Comparison of ENCODE assay signal across 9 cellular contexts in genomic region chr6:135221505-135221904, GRCh38. TPM values are rescaled to one million over a fixed set of nuclear protein-coding genes. Genes with fewer than 3 reads are reported as not detected.
"Had no signal": no experiment of that assay in that cellular context is flagged by ENCODE, and none has a peak within 500 bp of the region (broad histone marks: within the 10 kb centered on the region; RNA-seq: fewer than 3 reads in every experiment).

No MANE protein-coding gene starts in this region.

- ATAC-seq: GM12878 had no signal

- FAIRE-seq: G401.6, GM12878, GM12891, GM12892, GM18507, GM19239 had no signal

- H3K4me3 ChIP-seq: GM12878 had no signal

- DNase-seq: GDM1, GF-D8 had no signal

RNA-seq across cellular contexts. Expression of gene MYB, which starts 40.4 kb away (rescaled TPM):
- total RNA-seq: G401 had no signal
